Comparison of ENCODE assay signal across 13 cellular contexts in genomic region chr4:42460043-42460442, GRCh38.
DNase-seq lines count a peak whose midpoint lies in the region; ATAC-seq and TF ChIP-seq lines count a peak whose summit lies in the region.
"Had no signal": no experiment of that assay in that cellular context is flagged by ENCODE, and none has a peak within 500 bp of the region (broad histone marks: within the 10 kb centered on the region; RNA-seq: fewer than 3 reads in every experiment).

No MANE protein-coding gene starts in this region.

- H3K79me2 ChIP-seq in hepatocyte, result no peaks in the 10 kb centered on the region

- H3K27me3 ChIP-seq in hepatocyte (no peaks in the 10 kb centered on the region), spleen (replicated peaks in 1 of 7) (no peaks in the 10 kb centered on the region)

- no peak for TF ChIP-seq POLR2A in spleen (IDR thresholded peaks at IDR 0.05)

- no peaks in the 10 kb centered on the region for H4K20me1 ChIP-seq in hepatocyte (ENCODE audit: insufficient read depth, poor library complexity, severe bottlenecking)

- ATAC-seq in GM18861 (IDR thresholded peaks at IDR 0.05; ENCODE audit: unreplicated experiment) (peak; percentile 100), GM21447 (IDR thresholded peaks at IDR 0.05; ENCODE audit: unreplicated experiment) (peak; percentile 99), HG03064 (IDR thresholded peaks at IDR 0.05; ENCODE audit: low read depth, unreplicated experiment) (peak; percentile 96)

- TF ChIP-seq CTCF in hepatocyte (IDR thresholded peaks at IDR 0.05; ENCODE audit: poor library complexity), result no peak
- TF ChIP-seq CTCF in spleen (IDR thresholded peaks at IDR 0.05 in 8 of 11, conservative IDR thresholded peaks at IDR 0.05 in 3 of 11), result no peak

- no peak overlapping the region for H3K27ac ChIP-seq in hepatocyte
- no peak overlapping the region for H3K27ac ChIP-seq in spleen

- H2AFZ ChIP-seq in hepatocyte, result no peak overlapping the region

- no peak overlapping the region for H3K4me2 ChIP-seq in hepatocyte

- 46% methylated on average over 4 of the region's 4 CpGs for WGBS in hepatocyte (ENCODE audit: low lambda C conversion rate, missing lambda C conversion rate)
- WGBS in spleen, 5 donors, result 61 to 92% (median 66%) methylated on average over 4 of the region's 4 CpGs

- H3K36me3 ChIP-seq in hepatocyte (replicated peaks; ENCODE audit: insufficient read depth, low read depth) (peaks cover 3% of the 10 kb centered on the region), spleen (peaks cover 0 to 65% (median 23%) of the 10 kb centered on the region in 6 donors)

- no peaks in the 10 kb centered on the region for H3K4me1 ChIP-seq in hepatocyte (ENCODE audit: insufficient read depth)
- H3K4me1 ChIP-seq in spleen, result no peaks in the 10 kb centered on the region

- intact Hi-C loops in spleen (cut with DNase I; ENCODE audit: low total_unique reads), result no loop called here

- H3K4me3 ChIP-seq in hepatocyte (no peak overlapping the region), spleen (no peak overlapping the region)

- H3K9me3 ChIP-seq in hepatocyte (ENCODE audit: low read depth), result no peaks in the 10 kb centered on the region
- peaks cover 0 to 16% (median 4%) of the 10 kb centered on the region in 8 donors for H3K9me3 ChIP-seq in spleen

- H3K9me2 ChIP-seq in hepatocyte (replicated peaks; ENCODE audit: insufficient read depth), result no peaks in the 10 kb centered on the region

- peak; percentile 55 for DNase-seq in hepatocyte (ENCODE audit: low spot score)
- no peak for DNase-seq in EL
- no peak for DNase-seq in NOMO-1 treated with DMSO at 0.1 percent for 48 hours (lab: John Stamatoyannopoulos, UW; ENCODE audit: unreplicated experiment)
- no peak for DNase-seq in spleen
- DNase-seq in mesenteric fat pad (ENCODE audit: low spot score), result no peak
- DNase-seq: anterior cingulate cortex; CD4-positive, alpha-beta T cell; Kasumi-1; naive B cell; NCI-H526 treated with DMSO at 0.1 percent for 48 hours had no signal
